32 cellular contexts compared by ENCODE assay signal in genomic region chr7:19834566-19834965, GRCh38.
DNase-seq lines count a peak whose midpoint lies in the region; ATAC-seq and TF ChIP-seq lines count a peak whose summit lies in the region.
"Had no signal": no experiment of that assay in that cellular context is flagged by ENCODE, and none has a peak within 500 bp of the region (broad histone marks: within the 10 kb centered on the region; RNA-seq: fewer than 3 reads in every experiment).

No MANE protein-coding gene starts in this region.

- no peaks in the 10 kb centered on the region for H3K27me3 ChIP-seq in kidney epithelial cell (ENCODE audit: control insufficient read depth, insufficient read depth, low read length)
- H3K27me3 ChIP-seq: esophagus squamous epithelium, heart right ventricle had no signal

- H3K27ac ChIP-seq in RWPE1: no peak overlapping the region
- H3K27ac ChIP-seq: esophagus squamous epithelium, heart right ventricle had no signal

- ATAC-seq in stimulated activated memory B cell treated with anti-CD40 and anti-IgM and Interleukin-4, amounts not matched to agents 10 μg/mL and 1 μg/mL and 100 μg/mL, for 72 hours: no peak
- ATAC-seq in GM21528 (IDR thresholded peaks at IDR 0.05; ENCODE audit: low FRiP score, unreplicated experiment): no peak
- no peak for ATAC-seq in HG03139 (IDR thresholded peaks at IDR 0.05; ENCODE audit: unreplicated experiment)
- ATAC-seq: activated CD4-positive, CD25-positive, alpha-beta regulatory T cell treated with anti-CD3 and anti-CD28 coated beads, Interleukin-2, amount 50 U/mL, for 24 hours; activated naive CD8-positive, alpha-beta T cell treated with anti-CD3 and anti-CD28 coated beads, Interleukin-2, amount 50 U/mL, for 24 hours; activated T-cell treated with anti-CD3 and anti-CD28 coated beads, Interleukin-2, amount 50 U/mL, for 72 hours; heart right ventricle; left colon; SK-N-SH treated with all-trans-retinoic acid at 6 μM for 48 hours; stimulated activated naive B cell treated with anti-CD40 and anti-IgM and Interleukin-4, amounts not matched to agents 10 μg/mL and 1 μg/mL and 100 μg/mL, for 72 hours; T-helper 17 cell had no signal

- no peak overlapping the region for H3K4me3 ChIP-seq in kidney epithelial cell (ENCODE audit: low read depth, low read length)
- H3K4me3 ChIP-seq: esophagus squamous epithelium, HAP-1, heart right ventricle had no signal

- no peak overlapping the region for H3K4me3 Mint-ChIP-seq in stimulated activated memory B cell treated with anti-CD40 and anti-IgM and Interleukin-4, amounts not matched to agents 10 μg/mL and 1 μg/mL and 100 μg/mL, for 72 hours
- H3K4me3 Mint-ChIP-seq: activated CD4-positive, alpha-beta memory T cell treated with anti-CD3 and anti-CD28 coated beads for 36 hours; activated naive CD8-positive, alpha-beta T cell treated with anti-CD3 and anti-CD28 coated beads, Interleukin-2, amount 50 U/mL, for 24 hours; activated T-cell treated with anti-CD3 and anti-CD28 coated beads, Interleukin-2, amount 50 U/mL, for 72 hours; CD4-positive, CD25-positive, alpha-beta regulatory T cell; nephron progenitor cell; stimulated activated naive B cell treated with anti-CD40 and anti-IgM and Interleukin-4, amounts not matched to agents 10 μg/mL and 1 μg/mL and 100 μg/mL, for 72 hours; T-helper 17 cell; type B pancreatic cell had no signal

- no peaks in the 10 kb centered on the region for H3K9me3 Mint-ChIP-seq in stimulated activated memory B cell treated with anti-CD40 and anti-IgM and Interleukin-4, amounts not matched to agents 10 μg/mL and 1 μg/mL and 100 μg/mL, for 72 hours
- H3K9me3 Mint-ChIP-seq: activated CD4-positive, alpha-beta memory T cell treated with anti-CD3 and anti-CD28 coated beads for 36 hours; activated naive CD8-positive, alpha-beta T cell treated with anti-CD3 and anti-CD28 coated beads, Interleukin-2, amount 50 U/mL, for 24 hours; nephron progenitor cell; type B pancreatic cell had no signal

- H3K27me3 Mint-ChIP-seq in stimulated activated memory B cell treated with anti-CD40 and anti-IgM and Interleukin-4, amounts not matched to agents 10 μg/mL and 1 μg/mL and 100 μg/mL, for 72 hours: peaks cover 21% of the 10 kb centered on the region
- H3K27me3 Mint-ChIP-seq: activated CD4-positive, alpha-beta memory T cell treated with anti-CD3 and anti-CD28 coated beads for 36 hours; activated naive CD8-positive, alpha-beta T cell treated with anti-CD3 and anti-CD28 coated beads, Interleukin-2, amount 50 U/mL, for 24 hours; CD4-positive, CD25-positive, alpha-beta regulatory T cell; T-helper 17 cell; type B pancreatic cell had no signal

- H3K36me3 Mint-ChIP-seq in stimulated activated memory B cell treated with anti-CD40 and anti-IgM and Interleukin-4, amounts not matched to agents 10 μg/mL and 1 μg/mL and 100 μg/mL, for 72 hours: no peaks in the 10 kb centered on the region
- H3K36me3 Mint-ChIP-seq: activated CD4-positive, alpha-beta memory T cell treated with anti-CD3 and anti-CD28 coated beads for 36 hours; CD4-positive, CD25-positive, alpha-beta regulatory T cell; stimulated activated naive B cell treated with anti-CD40 and anti-IgM and Interleukin-4, amounts not matched to agents 10 μg/mL and 1 μg/mL and 100 μg/mL, for 72 hours; type B pancreatic cell had no signal

- POLR2A ChIA-PET in RWPE1 (lab: Yijun Ruan, JAX; ENCODE audit: low non-redundant PET): no interaction called here

- TF ChIP-seq CTCF in RWPE1 (conservative IDR thresholded peaks at IDR 0.05; ENCODE audit: low read depth): no peak
- no peak for TF ChIP-seq CTCF in kidney epithelial cell (IDR thresholded peaks at IDR 0.05; ENCODE audit: insufficient read depth, low read length, poor library complexity, severe bottlenecking)

- DNase-seq in A172 (ENCODE audit: low spot score) (peak; percentile 57), HS-27A (ENCODE audit: low read depth) (peak; percentile 12), RWPE1 (ENCODE audit: low spot score) (peak; percentile 8), kidney epithelial cell (ENCODE audit: low read depth) (peak; percentile 32)
- no peak for DNase-seq in activated CD4-positive, alpha-beta T cell treated with anti-CD3 and anti-CD28 coated beads, Interleukin-2, amount 50 U/mL, for 1 hour
- DNase-seq: 8988T; activated CD4-positive, alpha-beta memory T cell treated with anti-CD3 and anti-CD28 coated beads for 36 hours; activated naive CD8-positive, alpha-beta T cell treated with anti-CD3 and anti-CD28 coated beads, Interleukin-2, amount 50 U/mL, for 24 hours; activated T-cell treated with anti-CD3 and anti-CD28 coated beads, Interleukin-2, amount 50 U/mL, for 72 hours; CD4-positive, CD25-positive, alpha-beta regulatory T cell; cerebellar nuclear complex; dermis blood vessel endothelial cell; DND-41; esophagus squamous epithelium; foreskin melanocyte; heart right ventricle; left colon; NCI-H1092; NCI-H1694; NCI-H510A; nephron progenitor cell; Right ventricle myocardium superior; stimulated activated naive B cell treated with anti-CD40 and anti-IgM and Interleukin-4, amounts not matched to agents 10 μg/mL and 1 μg/mL and 100 μg/mL, for 72 hours; substantia nigra; T-helper 17 cell had no signal

- no peaks in the 10 kb centered on the region for H3K36me3 ChIP-seq in kidney epithelial cell (ENCODE audit: control insufficient read depth, insufficient read depth, low read length)
- H3K36me3 ChIP-seq: esophagus squamous epithelium, HAP-1, heart right ventricle had no signal

- no peaks in the 10 kb centered on the region for H3K4me1 Mint-ChIP-seq in stimulated activated memory B cell treated with anti-CD40 and anti-IgM and Interleukin-4, amounts not matched to agents 10 μg/mL and 1 μg/mL and 100 μg/mL, for 72 hours
- H3K4me1 Mint-ChIP-seq: activated naive CD8-positive, alpha-beta T cell treated with anti-CD3 and anti-CD28 coated beads, Interleukin-2, amount 50 U/mL, for 24 hours; CD4-positive, CD25-positive, alpha-beta regulatory T cell; nephron progenitor cell; stimulated activated naive B cell treated with anti-CD40 and anti-IgM and Interleukin-4, amounts not matched to agents 10 μg/mL and 1 μg/mL and 100 μg/mL, for 72 hours; T-helper 17 cell had no signal

- no peak overlapping the region for H3K27ac Mint-ChIP-seq in stimulated activated memory B cell treated with anti-CD40 and anti-IgM and Interleukin-4, amounts not matched to agents 10 μg/mL and 1 μg/mL and 100 μg/mL, for 72 hours
- H3K27ac Mint-ChIP-seq: activated CD4-positive, alpha-beta memory T cell treated with anti-CD3 and anti-CD28 coated beads for 36 hours; activated naive CD8-positive, alpha-beta T cell treated with anti-CD3 and anti-CD28 coated beads, Interleukin-2, amount 50 U/mL, for 24 hours; activated T-cell treated with anti-CD3 and anti-CD28 coated beads, Interleukin-2, amount 50 U/mL, for 72 hours; CD4-positive, CD25-positive, alpha-beta regulatory T cell; nephron progenitor cell; stimulated activated naive B cell treated with anti-CD40 and anti-IgM and Interleukin-4, amounts not matched to agents 10 μg/mL and 1 μg/mL and 100 μg/mL, for 72 hours; T-helper 17 cell; type B pancreatic cell had no signal

- CTCF ChIA-PET in RWPE1 (lab: Yijun Ruan, JAX): no interaction called here
